24 cellular contexts compared by ENCODE assay signal in genomic region chr13:102848956-102849355, GRCh38. TPM values are rescaled to one million over a fixed set of nuclear protein-coding genes. Genes with fewer than 3 reads are reported as not detected.
DNase-seq lines count a peak whose midpoint lies in the region; ATAC-seq and TF ChIP-seq lines count a peak whose summit lies in the region.
"Had no signal": no experiment of that assay in that cellular context is flagged by ENCODE, and none has a peak within 500 bp of the region (broad histone marks: within the 10 kb centered on the region; RNA-seq: fewer than 3 reads in every experiment).

No MANE protein-coding gene starts in this region.

- no peak for DNase-seq in CD4-positive, alpha-beta memory T cell
- DNase-seq in activated naive CD8-positive, alpha-beta T cell treated with anti-CD3 and anti-CD28 coated beads, Interleukin-2, amount 10 ng/mL, durations not matched to agents 7 days and 5 days = no peak
- no peak for DNase-seq in natural killer cell treated with Interleukin-12 subunit alpha and Interleukin-12 subunit beta and Interleukin-15 and Interleukin-18, amount 100 ng/mL, for 72 hours (ENCODE audit: low spot score)
- DNase-seq in NCI-H69 (lab: John Stamatoyannopoulos, UW) (no peak), MCF 10A (ENCODE audit: unreplicated experiment) (no peak), C1 segment of cervical spinal cord (lab: John Stamatoyannopoulos, UW) (no peak)
- DNase-seq: activated CD4-positive, alpha-beta T cell treated with anti-CD3 and anti-CD28 coated beads, Interleukin-2, amount 50 U/mL, for 48 hours; effector memory CD4-positive, alpha-beta T cell; esophagus squamous epithelium; gastrocnemius medialis; islet precursor cell; mucosa of descending colon; NCI-H1417; NCI-H510A; nucleus accumbens; Peyer's patch; SJCRH30; stimulated activated naive CD4-positive, alpha-beta T cell; tibial artery; WERI-Rb-1 had no signal

- H3K9me3 Mint-ChIP-seq in CD4-positive, alpha-beta memory T cell = peaks cover 0 to 4% (median 0%) of the 10 kb centered on the region in 8 donors
- no peaks in the 10 kb centered on the region for H3K9me3 Mint-ChIP-seq in activated naive CD8-positive, alpha-beta T cell treated with anti-CD3 and anti-CD28 coated beads, Interleukin-2, amount 10 ng/mL, durations not matched to agents 7 days and 5 days
- no peaks in the 10 kb centered on the region for H3K9me3 Mint-ChIP-seq in natural killer cell treated with Interleukin-12 subunit alpha and Interleukin-12 subunit beta and Interleukin-15 and Interleukin-18, amount 100 ng/mL, for 72 hours
- H3K9me3 Mint-ChIP-seq in MCF 10A (ENCODE audit: unreplicated experiment) = no peaks in the 10 kb centered on the region

- peak overlapping the region in 3 of 8 donors; percentile 4 to 63 (median 34) for H3K4me3 Mint-ChIP-seq in CD4-positive, alpha-beta memory T cell
- H3K4me3 Mint-ChIP-seq in activated naive CD8-positive, alpha-beta T cell treated with anti-CD3 and anti-CD28 coated beads, Interleukin-2, amount 10 ng/mL, durations not matched to agents 7 days and 5 days = peak overlapping the region; percentile 15
- H3K4me3 Mint-ChIP-seq in natural killer cell treated with Interleukin-12 subunit alpha and Interleukin-12 subunit beta and Interleukin-15 and Interleukin-18, amount 100 ng/mL, for 72 hours = no peak overlapping the region
- H3K4me3 Mint-ChIP-seq in MCF 10A (ENCODE audit: unreplicated experiment) = no peak overlapping the region

- intact Hi-C loops in CD4-positive, alpha-beta memory T cell (cut with micrococcal nuclease) = no loop called here
- intact Hi-C loops in MCF 10A (cut with micrococcal nuclease) = no loop called here

- H3K9me3 ChIP-seq in CD4-positive, alpha-beta memory T cell (ENCODE audit: control insufficient read depth in 1 of 2, low read length in 2 of 2) = no peaks in the 10 kb centered on the region
- no peaks in the 10 kb centered on the region for H3K9me3 ChIP-seq in HEK293 (ENCODE audit: control insufficient read depth, insufficient read depth, low read depth, low read length)
- H3K9me3 ChIP-seq: esophagus squamous epithelium, gastrocnemius medialis, mucosa of descending colon, Peyer's patch, SJCRH30, tibial artery had no signal

- CTCF ChIA-PET in CD4-positive, alpha-beta memory T cell (lab: Charles Lee; ENCODE audit: partially characterized antibody) = interaction anchor here (0.8 to 7.5 kb wide), 7 partner anchors 48 to 293 kb away, joined by 3 to 122 read pairs (median 3); partner anchors contain the start of gene TPP2
- CTCF ChIA-PET in HEK293 (lab: Yijun Ruan, JAX) = interaction anchor here (0.7 to 2.0 kb wide), 8 partner anchors 15 to 274 kb away, joined by 3 to 9 read pairs (median 4); no protein-coding TSS in a partner anchor
- CTCF ChIA-PET in MCF 10A (lab: Yijun Ruan, JAX) = interaction anchor here (0.6 to 3.9 kb wide), 7 partner anchors 16 to 365 kb away, joined by 3 to 25 read pairs (median 6); no protein-coding TSS in a partner anchor

- peaks cover 11 to 41% of the 10 kb centered on the region in 2 donors for H3K36me3 Mint-ChIP-seq in CD4-positive, alpha-beta memory T cell
- peaks cover 9% of the 10 kb centered on the region for H3K36me3 Mint-ChIP-seq in activated naive CD8-positive, alpha-beta T cell treated with anti-CD3 and anti-CD28 coated beads, Interleukin-2, amount 10 ng/mL, durations not matched to agents 7 days and 5 days
- peaks cover 5% of the 10 kb centered on the region for H3K36me3 Mint-ChIP-seq in natural killer cell treated with Interleukin-12 subunit alpha and Interleukin-12 subunit beta and Interleukin-15 and Interleukin-18, amount 100 ng/mL, for 72 hours
- peaks cover 40% of the 10 kb centered on the region for H3K36me3 Mint-ChIP-seq in MCF 10A (ENCODE audit: insufficient read depth, unreplicated experiment)

- no peaks in the 10 kb centered on the region for H3K27me3 ChIP-seq in CD4-positive, alpha-beta memory T cell (ENCODE audit: insufficient read depth, low read length)
- H3K27me3 ChIP-seq: esophagus squamous epithelium, gastrocnemius medialis, Peyer's patch, SJCRH30, tibial artery had no signal

- TF ChIP-seq CTCF in HEK293 (tag by site-specific recombination; IDR thresholded peaks at IDR 0.05) (no peak), MCF 10A (IDR thresholded peaks at IDR 0.05; ENCODE audit: unreplicated experiment) (no peak)

- ATAC-seq in activated naive CD8-positive, alpha-beta T cell treated with anti-CD3 and anti-CD28 coated beads, Interleukin-2, amount 10 ng/mL, durations not matched to agents 7 days and 5 days (ENCODE audit: low read depth) = no peak
- no peak for ATAC-seq in natural killer cell treated with Interleukin-12 subunit alpha and Interleukin-12 subunit beta and Interleukin-15 and Interleukin-18, amount 100 ng/mL, for 72 hours
- ATAC-seq: gastrocnemius medialis, HepG2, mucosa of descending colon had no signal

- H3K36me3 ChIP-seq in CD4-positive, alpha-beta memory T cell (ENCODE audit: insufficient read depth, low read length) = peaks cover 12% of the 10 kb centered on the region
- H3K36me3 ChIP-seq in HEK293 (ENCODE audit: control insufficient read depth in 2 of 2, insufficient read depth in 1 of 2, low read length in 2 of 2) = peaks cover 0 to 6% of the 10 kb centered on the region in 2 experiments; a peak in 1 of 3 replicates
- H3K36me3 ChIP-seq: SJCRH30 had no signal

- POLR2A ChIA-PET in CD4-positive, alpha-beta memory T cell (lab: Charles Lee; ENCODE audit: partially characterized antibody) = interaction anchor here (2.2 to 5.6 kb wide), 2 partner anchors 49 to 255 kb away, joined by 12 to 444 read pairs; partner anchors contain the start of genes BIVM, POGLUT2 and TPP2
- POLR2A ChIA-PET in HEK293 (lab: Yijun Ruan, JAX) = no interaction called here
- POLR2A ChIA-PET in activated naive CD8-positive, alpha-beta T cell treated with anti-CD3 and anti-CD28 coated beads, Interleukin-2, amount 10 ng/mL, durations not matched to agents 7 days and 5 days (lab: Charles Lee) = no interaction called here
- POLR2A ChIA-PET in MCF 10A (lab: Yijun Ruan, JAX) = interaction anchor here (0.7 to 6.9 kb wide), 3 partner anchors 8 to 255 kb away, joined by 3 to 156 read pairs (median 5); partner anchors contain the start of gene TPP2

- H3K4me3 ChIP-seq in CD4-positive, alpha-beta memory T cell (ENCODE audit: low read length in 2 of 2) = no peak overlapping the region
- H3K4me3 ChIP-seq in HEK293 (ENCODE audit: low read depth, low read length) = no peak overlapping the region
- H3K4me3 ChIP-seq: esophagus squamous epithelium, gastrocnemius medialis, mucosa of descending colon, Peyer's patch, SJCRH30, smooth muscle cell, tibial artery had no signal

- no peaks in the 10 kb centered on the region for H3K27me3 Mint-ChIP-seq in CD4-positive, alpha-beta memory T cell
- no peaks in the 10 kb centered on the region for H3K27me3 Mint-ChIP-seq in activated naive CD8-positive, alpha-beta T cell treated with anti-CD3 and anti-CD28 coated beads, Interleukin-2, amount 10 ng/mL, durations not matched to agents 7 days and 5 days
- no peaks in the 10 kb centered on the region for H3K27me3 Mint-ChIP-seq in natural killer cell treated with Interleukin-12 subunit alpha and Interleukin-12 subunit beta and Interleukin-15 and Interleukin-18, amount 100 ng/mL, for 72 hours
- H3K27me3 Mint-ChIP-seq in MCF 10A (ENCODE audit: insufficient read depth, unreplicated experiment) = no peaks in the 10 kb centered on the region

- no TSS peak for BruUV-seq in MCF 10A (replicated peaks; lab: Mats Ljungman, UMichigan)

- no peak overlapping the region for H3K27ac ChIP-seq in CD4-positive, alpha-beta memory T cell (ENCODE audit: low read depth, low read length)
- no peak overlapping the region for H3K27ac ChIP-seq in HEK293 (ENCODE audit: extremely low read depth, low read depth, low read length)
- H3K27ac ChIP-seq: esophagus squamous epithelium, gastrocnemius medialis, HL-60, Peyer's patch, SJCRH30, tibial artery, WERI-Rb-1 had no signal

- H3K27ac Mint-ChIP-seq in CD4-positive, alpha-beta memory T cell = peak overlapping the region in 5 of 7 donors; percentile 11 to 71 (median 48)
- no peak overlapping the region for H3K27ac Mint-ChIP-seq in activated naive CD8-positive, alpha-beta T cell treated with anti-CD3 and anti-CD28 coated beads, Interleukin-2, amount 10 ng/mL, durations not matched to agents 7 days and 5 days
- peak overlapping the region; percentile 34 to 88 for H3K27ac Mint-ChIP-seq in natural killer cell treated with Interleukin-12 subunit alpha and Interleukin-12 subunit beta and Interleukin-15 and Interleukin-18, amount 100 ng/mL, for 72 hours
- no peak overlapping the region for H3K27ac Mint-ChIP-seq in MCF 10A (ENCODE audit: low read depth, unreplicated experiment)

- peaks cover 39 to 69% (median 48%) of the 10 kb centered on the region in 4 donors for H3K4me1 Mint-ChIP-seq in CD4-positive, alpha-beta memory T cell
- H3K4me1 Mint-ChIP-seq in activated naive CD8-positive, alpha-beta T cell treated with anti-CD3 and anti-CD28 coated beads, Interleukin-2, amount 10 ng/mL, durations not matched to agents 7 days and 5 days = peaks cover 32% of the 10 kb centered on the region
- H3K4me1 Mint-ChIP-seq in natural killer cell treated with Interleukin-12 subunit alpha and Interleukin-12 subunit beta and Interleukin-15 and Interleukin-18, amount 100 ng/mL, for 72 hours (ENCODE audit: low read depth in 2 of 2) = peaks cover 34 to 48% of the 10 kb centered on the region in 2 donors
- H3K4me1 Mint-ChIP-seq in MCF 10A (ENCODE audit: insufficient read depth, unreplicated experiment) = peaks cover 22% of the 10 kb centered on the region

- peaks cover 63% of the 10 kb centered on the region for H3K4me1 ChIP-seq in CD4-positive, alpha-beta memory T cell (ENCODE audit: insufficient read depth, low read length)
- no peaks in the 10 kb centered on the region for H3K4me1 ChIP-seq in HEK293 (ENCODE audit: control insufficient read depth, insufficient read depth, low read length)

RNA-seq across cellular contexts. Expression of gene ERCC5, which starts 3.1 kb away (rescaled TPM):
- total RNA-seq in CD4-positive, alpha-beta memory T cell = 100 to 1,000 TPM; 134 to 136 TPM
- polyA plus RNA-seq in CD4-positive, alpha-beta memory T cell = 10 to 100 TPM; 23.6 to 62.6 TPM
- total RNA-seq in activated naive CD8-positive, alpha-beta T cell treated with anti-CD3 and anti-CD28 coated beads, Interleukin-2, amount 10 ng/mL, durations not matched to agents 7 days and 5 days = 100 to 1,000 TPM; 102 to 111 TPM
- total RNA-seq in natural killer cell treated with Interleukin-12 subunit alpha and Interleukin-12 subunit beta and Interleukin-15 and Interleukin-18, amount 100 ng/mL, for 72 hours = 10 to 100 TPM; 66.5 to 71.0 TPM
- 68.1 and 68.8 TPM in 2 replicates for total RNA-seq in MCF 10A (2022)

RNA-seq across cellular contexts. Expression of gene BIVM, which starts 50.0 kb away (rescaled TPM):
- total RNA-seq in CD4-positive, alpha-beta memory T cell = 10 to 100 TPM in 1 of 2 experiments, 1 to 10 TPM in 1; 9.9 to 10.9 TPM
- polyA plus RNA-seq in CD4-positive, alpha-beta memory T cell = 1 to 10 TPM; 7.4 to 9.6 TPM
- 10 to 100 TPM; 19.8 to 26.2 TPM for total RNA-seq in activated naive CD8-positive, alpha-beta T cell treated with anti-CD3 and anti-CD28 coated beads, Interleukin-2, amount 10 ng/mL, durations not matched to agents 7 days and 5 days
- 10 to 100 TPM; 14.5 to 23.4 TPM for total RNA-seq in natural killer cell treated with Interleukin-12 subunit alpha and Interleukin-12 subunit beta and Interleukin-15 and Interleukin-18, amount 100 ng/mL, for 72 hours
- 33.1 and 36.6 TPM in 2 replicates for total RNA-seq in MCF 10A (2022)

RNA-seq across cellular contexts. Expression of gene POGLUT2, which starts 50.2 kb away (rescaled TPM):
- total RNA-seq in CD4-positive, alpha-beta memory T cell = 1 to 10 TPM; 1.2 to 1.3 TPM
- 1 to 10 TPM in 1 of 2 donors, under 1 TPM in 1; 0.48 to 1.9 TPM for polyA plus RNA-seq in CD4-positive, alpha-beta memory T cell
- total RNA-seq in activated naive CD8-positive, alpha-beta T cell treated with anti-CD3 and anti-CD28 coated beads, Interleukin-2, amount 10 ng/mL, durations not matched to agents 7 days and 5 days = 1 to 10 TPM; 8.2 to 8.8 TPM
- 1 to 10 TPM; 5.4 to 5.5 TPM for total RNA-seq in natural killer cell treated with Interleukin-12 subunit alpha and Interleukin-12 subunit beta and Interleukin-15 and Interleukin-18, amount 100 ng/mL, for 72 hours
- 8.3 and 9.0 TPM in 2 replicates for total RNA-seq in MCF 10A (2022)

Comparison
In these comparisons a context has a peak if more than half of its experiments do, and no peak if none do; other contexts are left out.
1. H3K27ac Mint-ChIP-seq: peak in CD4-positive, alpha-beta memory T cell (5 of 7) and natural killer cell treated with Interleukin-12 subunit alpha and Interleukin-12 subunit beta and Interleukin-15 and Interleukin-18, amount 100 ng/mL, for 72 hours (2 of 2); none in activated naive CD8-positive, alpha-beta T cell treated with anti-CD3 and anti-CD28 coated beads, Interleukin-2, amount 10 ng/mL, durations not matched to agents 7 days and 5 days (single experiment) and MCF 10A (single experiment).
2. POLR2A ChIA-PET loops: an anchor here in CD4-positive, alpha-beta memory T cell (2.2 to 5.6 kb wide) and MCF 10A (0.7 to 6.9 kb wide); none called in HEK293 and activated naive CD8-positive, alpha-beta T cell treated with anti-CD3 and anti-CD28 coated beads, Interleukin-2, amount 10 ng/mL, durations not matched to agents 7 days and 5 days.